ENCODE assay signal across 8 cellular contexts in the genomic region with DNA sequence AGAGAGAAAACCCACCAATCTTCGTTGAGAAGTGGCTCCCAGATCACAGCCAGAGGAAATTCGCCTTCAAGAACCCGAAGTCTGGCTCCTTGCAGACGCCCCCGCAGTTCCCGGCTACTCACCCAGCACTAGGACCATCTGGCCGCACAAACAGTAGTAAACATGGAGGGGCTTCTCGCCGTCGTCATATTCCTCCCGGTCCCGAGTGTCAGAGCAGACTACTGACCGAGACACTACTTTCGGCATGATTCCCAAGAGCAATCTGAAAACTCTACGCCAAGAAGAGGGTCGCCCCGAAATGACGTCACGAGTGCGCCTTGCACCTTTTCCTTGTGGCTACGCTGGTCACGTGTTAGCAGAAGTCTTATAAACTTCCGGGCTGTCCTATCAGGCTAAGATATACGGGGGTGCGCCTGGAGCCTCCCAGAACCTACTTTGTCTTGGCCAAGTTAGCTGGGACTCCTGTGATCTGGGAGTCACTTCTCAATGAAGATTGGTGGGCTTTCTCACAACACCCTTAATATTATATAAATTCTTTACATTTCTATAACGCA.
DNase-seq lines count a peak whose midpoint lies in the region; ATAC-seq and TF ChIP-seq lines count a peak whose summit lies in the region.

Gene STEEP1 (minus strand): TSS at position 300 of the 554 bp plus-strand sequence. CDS start 54 bp downstream, at position 246.

- TF ChIP-seq CTCF in 22Rv1 (IDR thresholded peaks at IDR 0.05) (no peak), brain microvascular endothelial cell (IDR thresholded peaks at IDR 0.05; ENCODE audit: low read depth, low read length, missing control alignments) (no peak)

- H3K4me3 ChIP-seq in brain microvascular endothelial cell (ENCODE audit: low read depth, low read length) (peak within 1 kb of the TSS; percentile 69), iPS-11a (ENCODE audit: low read depth, low read length) (peak within 1 kb of the TSS; percentile 72), skeletal muscle cell (ENCODE audit: low read depth, low read length) (peak within 1 kb of the TSS; percentile 66)

- ATAC-seq in HG03095 (IDR thresholded peaks at IDR 0.05; ENCODE audit: unreplicated experiment): peak; percentile 88

- TF ChIP-seq POLR2A in GM18526 (IDR thresholded peaks at IDR 0.05; ENCODE audit: extremely low read depth, insufficient read length): peak; percentile 51

- no peaks in the 10 kb centered on the region for H3K36me3 ChIP-seq in brain microvascular endothelial cell (replicated peaks)

- peak within 1 kb of the TSS; percentile 40; the same call in 1 of the 2 replicates for H3K27ac ChIP-seq in 22Rv1
- H3K27ac ChIP-seq in brain microvascular endothelial cell: peak within 1 kb of the TSS; percentile 62

- DNase-seq in NCI-H2171 (lab: John Stamatoyannopoulos, UW) (peak; percentile 82), UCSD-AML1 (lab: John Stamatoyannopoulos, UW; ENCODE audit: unreplicated experiment) (peak; percentile 81), brain microvascular endothelial cell (peak; percentile 94), skeletal muscle cell (ENCODE audit: low read depth) (peak; percentile 64)

- no peaks in the 10 kb centered on the region for H3K27me3 ChIP-seq in brain microvascular endothelial cell (replicated peaks)

- in situ Hi-C loops in brain microvascular endothelial cell (cut with HindIII; ENCODE audit: low pct_ligation_motif_present, low sequenced_read_pairs): no loop called here

Comparison
In these comparisons a context has a peak if more than half of its experiments do, and no peak if none do; other contexts are left out.
1. Peak in every context shown above with its lines: DNase-seq, ATAC-seq, H3K4me3 ChIP-seq and H3K27ac ChIP-seq.